Comparison of ENCODE assay signal across 8 cellular contexts in the genomic region with DNA sequence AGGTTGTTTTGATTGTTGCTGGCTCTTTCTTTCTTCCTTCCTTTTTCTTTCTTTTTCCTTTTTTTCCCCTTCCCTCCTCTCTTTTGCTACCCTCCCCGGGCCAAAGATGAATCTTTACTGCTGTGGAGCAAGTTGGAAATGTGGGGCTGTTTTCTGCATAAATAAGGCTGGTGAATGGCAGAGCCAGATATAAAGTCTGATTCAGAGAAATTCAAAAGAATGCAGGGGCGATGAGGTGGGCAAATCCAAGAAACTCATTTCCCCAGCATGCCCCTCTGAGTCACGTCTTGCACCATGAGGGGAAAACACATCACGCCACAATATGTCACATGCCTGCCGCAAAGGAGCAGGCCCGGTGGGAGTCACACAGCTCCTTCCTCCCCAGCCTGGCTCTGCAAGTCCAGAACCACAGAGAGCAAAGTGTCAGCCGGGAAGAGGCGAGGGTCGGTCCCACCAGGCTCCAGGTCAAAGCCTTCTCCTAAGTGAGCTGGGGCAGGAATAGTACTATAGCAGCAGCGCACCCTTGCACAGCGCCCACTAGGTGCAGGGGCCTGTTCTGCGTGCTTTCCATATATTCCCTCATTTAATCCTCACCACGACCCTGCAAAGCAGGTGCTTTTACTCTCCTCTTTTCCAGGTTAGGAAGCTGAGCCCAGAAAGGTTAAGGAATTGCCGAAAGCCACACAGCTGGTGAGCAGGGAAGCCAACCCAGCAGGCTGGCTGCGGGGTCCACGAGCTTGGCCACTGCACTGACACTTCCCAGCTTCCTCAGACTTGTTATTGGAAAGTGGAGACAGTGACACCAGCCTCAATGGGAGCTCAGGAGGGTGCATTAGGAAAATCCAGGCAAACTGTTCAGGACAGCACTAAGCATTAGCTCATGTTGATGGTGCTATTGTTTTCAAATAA.
A peak's percentile ranks its signal among the peaks of the same experiment; 100 is the strongest.
DNase-seq lines count a peak whose midpoint lies in the region; ATAC-seq and TF ChIP-seq lines count a peak whose summit lies in the region.

No MANE protein-coding gene starts in this region.

- no peaks in the 10 kb centered on the region for H3K9me2 ChIP-seq in OCI-LY7 (ENCODE audit: insufficient read depth, low read length)

- peak overlapping the region; percentile 96 for H3K27ac Mint-ChIP-seq in activated T-cell treated with anti-CD3 and anti-CD28 coated beads, Interleukin-2, amount 50 U/mL, for 24 hours
- peak overlapping the region; percentile 43 to 95 (median 85) for H3K27ac Mint-ChIP-seq in naive thymus-derived CD4-positive, alpha-beta T cell
- H3K27ac Mint-ChIP-seq in stimulated activated memory B cell treated with anti-CD40 and anti-IgM and Interleukin-4, amounts not matched to agents 10 μg/mL and 1 μg/mL and 100 μg/mL, for 72 hours: peak overlapping the region; percentile 91

- 25 to 26% methylated on average over 7 to 16 of the region's 16 CpGs for WGBS in esophagus squamous epithelium, 2 donors

- peaks cover 34% of the 10 kb centered on the region for H3K4me1 Mint-ChIP-seq in activated T-cell treated with anti-CD3 and anti-CD28 coated beads, Interleukin-2, amount 50 U/mL, for 24 hours (ENCODE audit: low read depth)
- H3K4me1 Mint-ChIP-seq in naive thymus-derived CD4-positive, alpha-beta T cell: peaks cover 15 to 30% (median 17%) of the 10 kb centered on the region in 7 donors
- peaks cover 17% of the 10 kb centered on the region for H3K4me1 Mint-ChIP-seq in stimulated activated memory B cell treated with anti-CD40 and anti-IgM and Interleukin-4, amounts not matched to agents 10 μg/mL and 1 μg/mL and 100 μg/mL, for 72 hours

- no peaks in the 10 kb centered on the region for H3K27me3 ChIP-seq in esophagus squamous epithelium
- H3K27me3 ChIP-seq in naive thymus-derived CD4-positive, alpha-beta T cell (ENCODE audit: control insufficient read depth in 2 of 2, insufficient read depth in 2 of 2, low read length in 2 of 2): no peaks in the 10 kb centered on the region

- DNase-seq in Caki2 (ENCODE audit: low read depth) (peak; percentile 86), OCI-LY7 (ENCODE audit: low spot score) (peak; percentile 58), esophagus squamous epithelium (lab: John Stamatoyannopoulos, UW) (no peak)
- peak; percentile 74 for DNase-seq in activated T-cell treated with anti-CD3 and anti-CD28 coated beads, Interleukin-2, amount 50 U/mL, for 24 hours
- peak in 5 of 9 donors; percentile 7 to 69 (median 21) for DNase-seq in naive thymus-derived CD4-positive, alpha-beta T cell

- H3K36me3 ChIP-seq in OCI-LY7 (ENCODE audit: insufficient read depth, low read length) (no peaks in the 10 kb centered on the region), esophagus squamous epithelium (no peaks in the 10 kb centered on the region)
- no peaks in the 10 kb centered on the region for H3K36me3 ChIP-seq in naive thymus-derived CD4-positive, alpha-beta T cell (ENCODE audit: control insufficient read depth in 2 of 3, insufficient read depth in 3 of 3, low read length in 3 of 3)

- no peaks in the 10 kb centered on the region for H3K36me3 Mint-ChIP-seq in activated T-cell treated with anti-CD3 and anti-CD28 coated beads, Interleukin-2, amount 50 U/mL, for 24 hours (ENCODE audit: low read depth)
- H3K36me3 Mint-ChIP-seq in naive thymus-derived CD4-positive, alpha-beta T cell: no peaks in the 10 kb centered on the region
- no peaks in the 10 kb centered on the region for H3K36me3 Mint-ChIP-seq in stimulated activated memory B cell treated with anti-CD40 and anti-IgM and Interleukin-4, amounts not matched to agents 10 μg/mL and 1 μg/mL and 100 μg/mL, for 72 hours

- POLR2A ChIA-PET in OCI-LY7 (lab: Charles Lee): interaction anchor here (0.5 to 1.2 kb wide), 2 partner anchors 14 to 15 kb away, joined by 4 read pairs; no protein-coding TSS in a partner anchor
- POLR2A ChIA-PET in naive thymus-derived CD4-positive, alpha-beta T cell (lab: Charles Lee): interaction anchor here (0.9 to 1.2 kb wide), 3 partner anchors 10 to 91 kb away, joined by 3 to 4 read pairs (median 4); no protein-coding TSS in a partner anchor

- CTCF ChIA-PET in OCI-LY7 (lab: Charles Lee; ENCODE audit: unreplicated experiment): interaction anchor here (0.7 to 0.8 kb wide), 2 partner anchors 9 to 220 kb away, joined by 3 read pairs; no protein-coding TSS in a partner anchor
- CTCF ChIA-PET in naive thymus-derived CD4-positive, alpha-beta T cell (lab: Charles Lee): interaction anchor here (0.6 to 1.5 kb wide), 4 partner anchors 9 to 672 kb away, joined by 3 to 7 read pairs (median 4); no protein-coding TSS in a partner anchor

- intact Hi-C loops in OCI-LY7 (cut with micrococcal nuclease; ENCODE audit: unreplicated experiment) (loop anchor here (5.0 kb wide), 1 partner anchor 93 kb away; the partner anchor contains the start of gene ZMIZ1), esophagus squamous epithelium (cut with DNase I) (loop anchor here (5.0 kb wide), 1 partner anchor 93 kb away; the partner anchor contains the start of gene ZMIZ1)
- intact Hi-C loops in naive thymus-derived CD4-positive, alpha-beta T cell (cut with micrococcal nuclease): loop anchor here (1.0 to 5.0 kb wide), 11 partner anchors 53 to 942 kb away; partner anchors contain the start of genes PPIF (in 2 of the 2), RPS24 (in 2 of the 2) and ZMIZ1 (in 1 of the 2)

- peak overlapping the region; percentile 76 for H3K4me3 Mint-ChIP-seq in activated T-cell treated with anti-CD3 and anti-CD28 coated beads, Interleukin-2, amount 50 U/mL, for 24 hours
- peak overlapping the region; percentile 85 to 97 (median 89) for H3K4me3 Mint-ChIP-seq in naive thymus-derived CD4-positive, alpha-beta T cell
- H3K4me3 Mint-ChIP-seq in stimulated activated memory B cell treated with anti-CD40 and anti-IgM and Interleukin-4, amounts not matched to agents 10 μg/mL and 1 μg/mL and 100 μg/mL, for 72 hours: peak overlapping the region; percentile 93

- H3K4me3 ChIP-seq in OCI-LY7 (ENCODE audit: low read depth, low read length, poor library complexity, severe bottlenecking) (peak overlapping the region; percentile 66), esophagus squamous epithelium (peak overlapping the region; percentile 36 to 77 (median 58))
- H3K4me3 ChIP-seq in naive thymus-derived CD4-positive, alpha-beta T cell (ENCODE audit: low read length): peak overlapping the region; percentile 59

- in situ Hi-C loops in Caki2 (cut with HindIII; ENCODE audit: low pct_unique_long_range_greater_than_20kb, low sequenced_read_pairs): no loop called here

- peak in 1 of 4 donors; percentile 15 for TF ChIP-seq POLR2A in esophagus squamous epithelium (IDR thresholded peaks at IDR 0.05)

- no TSS peak for BruUV-seq in OCI-LY7 (replicated peaks; lab: Mats Ljungman, UMichigan)

- H3K9me3 ChIP-seq in OCI-LY7 (ENCODE audit: low read length): no peaks in the 10 kb centered on the region
- H3K9me3 ChIP-seq in esophagus squamous epithelium: no peaks in the 10 kb centered on the region
- no peaks in the 10 kb centered on the region for H3K9me3 ChIP-seq in naive thymus-derived CD4-positive, alpha-beta T cell (ENCODE audit: control insufficient read depth in 2 of 3, low read length in 3 of 3)

- H3K4me1 ChIP-seq in OCI-LY7 (ENCODE audit: insufficient read depth, low read length, poor library complexity, severe bottlenecking): peaks cover 19% of the 10 kb centered on the region
- H3K4me1 ChIP-seq in esophagus squamous epithelium: peaks cover 36 to 51% (median 39%) of the 10 kb centered on the region in 3 donors
- H3K4me1 ChIP-seq in naive thymus-derived CD4-positive, alpha-beta T cell (ENCODE audit: control insufficient read depth in 2 of 2, insufficient read depth in 2 of 2, low read length in 2 of 2): peaks cover 8 to 11% of the 10 kb centered on the region in 2 donors

- H3K27ac ChIP-seq in OCI-LY7 (ENCODE audit: low read depth, low read length, poor library complexity, severe bottlenecking): peak overlapping the region; percentile 15
- peak overlapping the region; percentile 93 to 99 (median 94) for H3K27ac ChIP-seq in esophagus squamous epithelium
- no peak overlapping the region for H3K27ac ChIP-seq in naive thymus-derived CD4-positive, alpha-beta T cell (ENCODE audit: low read depth, low read length)

- peak overlapping the region; percentile 85 for H2AFZ ChIP-seq in OCI-LY7 (ENCODE audit: low read length)

- no peaks in the 10 kb centered on the region for H4K20me1 ChIP-seq in OCI-LY7 (ENCODE audit: insufficient read depth, low read length)

- peak overlapping the region; percentile 71 for H3K4me2 ChIP-seq in OCI-LY7 (ENCODE audit: low read length)

- peak; percentile 87 for TF ChIP-seq CTCF in OCI-LY7 (conservative IDR thresholded peaks at IDR 0.05; ENCODE audit: low read length)
- TF ChIP-seq CTCF in esophagus squamous epithelium (IDR thresholded peaks at IDR 0.05): peak; percentile 19 to 71 (median 58)

- H3K27me3 Mint-ChIP-seq in activated T-cell treated with anti-CD3 and anti-CD28 coated beads, Interleukin-2, amount 50 U/mL, for 24 hours: no peaks in the 10 kb centered on the region
- peaks cover 0 to 10% (median 0%) of the 10 kb centered on the region in 5 donors for H3K27me3 Mint-ChIP-seq in naive thymus-derived CD4-positive, alpha-beta T cell
- H3K27me3 Mint-ChIP-seq in stimulated activated memory B cell treated with anti-CD40 and anti-IgM and Interleukin-4, amounts not matched to agents 10 μg/mL and 1 μg/mL and 100 μg/mL, for 72 hours: peaks cover 52% of the 10 kb centered on the region

- ATAC-seq in HG03175 (IDR thresholded peaks at IDR 0.05; ENCODE audit: unreplicated experiment) (peak; percentile 25), HG03457 (IDR thresholded peaks at IDR 0.05; ENCODE audit: unreplicated experiment) (no peak)
- ATAC-seq in naive thymus-derived CD4-positive, alpha-beta T cell: peak; percentile 64
- ATAC-seq in stimulated activated memory B cell treated with anti-CD40 and anti-IgM and Interleukin-4, amounts not matched to agents 10 μg/mL and 1 μg/mL and 100 μg/mL, for 72 hours: peak; percentile 42

- H3K79me2 ChIP-seq in OCI-LY7 (ENCODE audit: insufficient read depth, low read depth, low read length): no peaks in the 10 kb centered on the region

- H3K9me3 Mint-ChIP-seq in activated T-cell treated with anti-CD3 and anti-CD28 coated beads, Interleukin-2, amount 50 U/mL, for 24 hours: no peaks in the 10 kb centered on the region
- H3K9me3 Mint-ChIP-seq in naive thymus-derived CD4-positive, alpha-beta T cell: peaks cover 0 to 3% (median 0%) of the 10 kb centered on the region in 11 donors
- H3K9me3 Mint-ChIP-seq in stimulated activated memory B cell treated with anti-CD40 and anti-IgM and Interleukin-4, amounts not matched to agents 10 μg/mL and 1 μg/mL and 100 μg/mL, for 72 hours: no peaks in the 10 kb centered on the region
